In the genomic region with DNA sequence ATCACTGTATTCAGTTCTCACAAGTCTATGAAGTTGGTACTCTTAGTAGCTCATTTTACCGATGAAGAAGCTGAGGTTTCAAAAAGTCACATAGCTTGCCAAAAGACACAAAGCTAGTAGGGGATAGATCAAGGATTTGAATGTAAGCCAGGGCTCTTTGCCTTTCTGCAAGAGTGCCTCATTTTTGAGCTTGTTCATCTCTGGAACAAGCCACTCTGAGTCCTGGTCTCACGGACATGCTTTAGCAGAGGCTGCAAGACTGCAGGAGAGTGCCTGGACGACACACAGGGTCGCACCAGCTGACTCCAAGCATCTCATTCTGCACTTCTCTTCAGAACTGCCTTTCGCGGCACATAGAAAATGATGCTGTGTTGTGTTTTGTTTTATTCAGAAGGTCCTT, we compare ENCODE assay signal across 11 cellular contexts. TPM values are rescaled to one million over a fixed set of nuclear protein-coding genes. Genes with fewer than 3 reads are reported as not detected.
DNase-seq lines count a peak whose midpoint lies in the region; ATAC-seq and TF ChIP-seq lines count a peak whose summit lies in the region.
"Had no signal": no experiment of that assay in that cellular context is flagged by ENCODE, and none has a peak within 500 bp of the region (broad histone marks: within the 10 kb centered on the region; RNA-seq: fewer than 3 reads in every experiment).

No MANE protein-coding gene starts in this region.

- H3K23ac ChIP-seq in trophoblast cell (ENCODE audit: low read length) = no peak overlapping the region

- no peaks in the 10 kb centered on the region for H4K20me1 ChIP-seq in OCI-LY3 (ENCODE audit: insufficient read depth, low read length)
- H4K20me1 ChIP-seq in fibroblast of lung (ENCODE audit: control insufficient read depth, extremely low read depth, insufficient read depth, low read length) = no peaks in the 10 kb centered on the region

- no peaks in the 10 kb centered on the region for H3K9me3 ChIP-seq in OCI-LY3 (ENCODE audit: insufficient read depth, low read length)
- no peaks in the 10 kb centered on the region for H3K9me3 ChIP-seq in fibroblast of lung (ENCODE audit: control insufficient read depth, insufficient read depth, low read depth, low read length)
- no peaks in the 10 kb centered on the region for H3K9me3 ChIP-seq in trophoblast cell (ENCODE audit: insufficient read depth, low read depth, low read length)
- H3K9me3 ChIP-seq: SJCRH30 had no signal

- H2BK12ac ChIP-seq in trophoblast cell (ENCODE audit: low read length) = peak overlapping the region; percentile 6

- in situ Hi-C loops in KBM-7 (cut with MboI; ENCODE audit: low pct_unique_long_range_greater_than_20kb, low sequenced_read_pairs) = loop anchor here (25.0 kb wide), 1 partner anchor 723 kb away; no protein-coding TSS in a partner anchor

- H4K8ac ChIP-seq in trophoblast cell (ENCODE audit: low read depth, low read length) = no peak overlapping the region

- H3K4me1 ChIP-seq in OCI-LY3 (ENCODE audit: low read length) = peaks cover 30% of the 10 kb centered on the region
- H3K4me1 ChIP-seq in fibroblast of lung (ENCODE audit: control insufficient read depth, extremely low read depth, insufficient read depth, low read length) = peaks cover 28% of the 10 kb centered on the region
- H3K4me1 ChIP-seq in trophoblast cell (ENCODE audit: control insufficient read depth in 1 of 2, insufficient read depth in 2 of 2, low read length in 2 of 2) = peaks cover 26 to 37% of the 10 kb centered on the region in 2 experiments

- H4K91ac ChIP-seq in trophoblast cell (ENCODE audit: low read depth, low read length) = no peak overlapping the region

- H3K4me3 ChIP-seq in OCI-LY3 (ENCODE audit: low read length) (peak overlapping the region; percentile 56), fibroblast of lung (replicated peaks in 1 of 4; ENCODE audit: control extremely low read depth in 1 of 4, insufficient read depth in 1 of 4, low read depth in 3 of 4, low read length in 4 of 4) (no peak overlapping the region), trophoblast cell (ENCODE audit: low read depth, low read length) (no peak overlapping the region)
- H3K4me3 ChIP-seq: SJCRH30 had no signal

- H3K27ac ChIP-seq in OCI-LY3 (ENCODE audit: low read length) (peak overlapping the region; percentile 4; the same call in 1 of the 2 replicates), fibroblast of lung (ENCODE audit: insufficient read depth, low read length) (no peak overlapping the region), trophoblast cell (ENCODE audit: low read depth, low read length) (peak overlapping the region; percentile 0)

- no peaks in the 10 kb centered on the region for H3K36me3 ChIP-seq in OCI-LY3 (replicated peaks; ENCODE audit: low read depth, low read length)
- no peaks in the 10 kb centered on the region for H3K36me3 ChIP-seq in fibroblast of lung (ENCODE audit: control insufficient read depth, insufficient read depth, low read length)
- H3K36me3 ChIP-seq in trophoblast cell (ENCODE audit: control insufficient read depth in 1 of 2, insufficient read depth in 2 of 2, low read length in 2 of 2) = peaks cover 6 to 7% of the 10 kb centered on the region in 2 experiments
- H3K36me3 ChIP-seq: SJCRH30 had no signal

- TF ChIP-seq CTCF in OCI-LY3 (IDR thresholded peaks at IDR 0.05; ENCODE audit: low read depth, low read length) (no peak), fibroblast of lung (conservative IDR thresholded peaks at IDR 0.05 in 1 of 2, IDR thresholded peaks at IDR 0.05 in 1 of 2; ENCODE audit: low read depth in 1 of 2, low read length in 2 of 2) (no peak)

- ATAC-seq in HG03139 (IDR thresholded peaks at IDR 0.05; ENCODE audit: unreplicated experiment) (no peak), GM18861 (IDR thresholded peaks at IDR 0.05; ENCODE audit: unreplicated experiment) (no peak)
- ATAC-seq: effector memory CD8-positive, alpha-beta T cell had no signal

- WGBS in trophoblast cell (ENCODE audit: extremely low coverage, insufficient coverage, insufficient read length) = no CpG with 5 or more reads among the region's 6 CpGs

- no peak overlapping the region for H3K14ac ChIP-seq in trophoblast cell (ENCODE audit: low read length)

- peak overlapping the region; percentile 95 for H3K4ac ChIP-seq in trophoblast cell (ENCODE audit: low read depth, low read length)

- no peak overlapping the region for H3K18ac ChIP-seq in trophoblast cell (ENCODE audit: low read length)

- no peak overlapping the region; the same call in 1 of the 2 replicates for H2AFZ ChIP-seq in OCI-LY3 (ENCODE audit: low read depth, low read length)
- no peak overlapping the region for H2AFZ ChIP-seq in fibroblast of lung (ENCODE audit: low read length)
- H2AFZ ChIP-seq in trophoblast cell (ENCODE audit: insufficient read depth, low read length, poor library complexity) = no peak overlapping the region

- DNase-seq in EH (ENCODE audit: low read depth) (peak; percentile 74), fibroblast of lung (ENCODE audit: low read depth in 2 of 2) (peak; percentile 42 to 87), trophoblast cell (no peak), KBM-7 (no peak), GF-D8 (lab: John Stamatoyannopoulos, UW) (no peak)
- DNase-seq: activated CD4-positive, alpha-beta T cell treated with anti-CD3 and anti-CD28 coated beads for 48 hours; effector memory CD8-positive, alpha-beta T cell; SJCRH30 had no signal

- no peak overlapping the region for H2BK120ac ChIP-seq in trophoblast cell (ENCODE audit: insufficient read depth, low read length, poor library complexity)

- H3K79me2 ChIP-seq in OCI-LY3 (ENCODE audit: low read length) (no peaks in the 10 kb centered on the region), fibroblast of lung (ENCODE audit: control insufficient read depth, insufficient read depth, low read length) (peaks cover 3% of the 10 kb centered on the region), trophoblast cell (ENCODE audit: control insufficient read depth, insufficient read depth, low read length, poor library complexity) (peaks cover 64% of the 10 kb centered on the region)

- no peak overlapping the region for H2BK5ac ChIP-seq in trophoblast cell (ENCODE audit: low read depth, low read length, poor library complexity)

- H4K12ac ChIP-seq in trophoblast cell (ENCODE audit: low read depth, low read length) = no peak overlapping the region

- peaks cover 12% of the 10 kb centered on the region; the same call in 1 of the 2 replicates for H3K27me3 ChIP-seq in OCI-LY3 (ENCODE audit: low read depth, low read length)
- no peaks in the 10 kb centered on the region for H3K27me3 ChIP-seq in fibroblast of lung (ENCODE audit: control insufficient read depth, insufficient read depth, low read length)
- H3K27me3 ChIP-seq in trophoblast cell (ENCODE audit: insufficient read depth, low read length) = no peaks in the 10 kb centered on the region
- H3K27me3 ChIP-seq: SJCRH30 had no signal

- peak overlapping the region; percentile 84 for H3K4me2 ChIP-seq in OCI-LY3 (ENCODE audit: low read length)
- H3K4me2 ChIP-seq in fibroblast of lung (ENCODE audit: extremely low read depth, insufficient read depth, low read length) = no peak overlapping the region
- H3K4me2 ChIP-seq in trophoblast cell (ENCODE audit: low read length) = peak overlapping the region; percentile 91

- no peak overlapping the region for H3K9ac ChIP-seq in OCI-LY3 (ENCODE audit: low read length)
- no peak overlapping the region for H3K9ac ChIP-seq in fibroblast of lung (ENCODE audit: insufficient read depth, low read length)
- no peak overlapping the region for H3K9ac ChIP-seq in trophoblast cell (ENCODE audit: low read length)

- H2AK5ac ChIP-seq in trophoblast cell (ENCODE audit: low read length) = no peak overlapping the region

- H3K79me1 ChIP-seq in trophoblast cell (ENCODE audit: low read length) = peaks cover 43% of the 10 kb centered on the region

RNA-seq across cellular contexts. Expression of gene NUAK1, which starts 3.7 kb away (rescaled TPM):
- total RNA-seq in fibroblast of lung = 4.6 and 5.1 TPM in 2 replicates
- polyA plus RNA-seq in fibroblast of lung = 4.6 and 20.7 TPM in 2 replicates
- polyA plus RNA-seq in fibroblast of lung (2012) = 3.3 and 17.2 TPM in 2 replicates
- 6.4 and 24.2 TPM in 2 replicates for polyA minus RNA-seq in fibroblast of lung (ENCODE audit: low replicate concordance)
- 34.0 and 34.8 TPM in 2 replicates for polyA plus RNA-seq in trophoblast cell (2013)

Comparison
In these comparisons a context has a peak if more than half of its experiments do, and no peak if none do; other contexts are left out.
1. DNase-seq: peak in EH (single experiment) and fibroblast of lung (2 of 2); none in trophoblast cell (0 of 2), KBM-7 (single experiment) and GF-D8 (single experiment).